14 cellular contexts compared by ENCODE assay signal in the genomic region with DNA sequence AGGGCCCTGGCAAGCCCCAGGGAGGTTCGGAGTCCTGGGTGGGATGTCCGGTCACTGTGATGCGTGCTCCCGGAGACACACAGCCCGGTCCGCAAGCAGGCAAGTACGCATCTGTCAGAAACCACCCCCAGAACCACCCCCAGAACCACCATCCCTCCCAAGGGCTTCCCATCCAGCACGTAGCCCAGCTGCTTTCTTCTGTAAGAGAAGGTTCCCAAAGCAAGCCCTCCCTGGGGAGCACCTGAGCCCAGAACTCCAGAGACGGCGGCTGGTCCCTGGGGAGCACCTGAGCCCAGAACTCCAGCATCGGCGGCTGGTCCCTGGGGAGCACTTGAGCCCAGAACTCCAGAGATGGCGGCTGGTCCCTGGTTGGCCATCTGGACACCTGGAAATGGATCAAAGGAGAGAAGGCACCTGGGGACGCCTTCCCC. TPM values are rescaled to one million over a fixed set of nuclear protein-coding genes. Genes with fewer than 3 reads are reported as not detected.
DNase-seq lines count a peak whose midpoint lies in the region; ATAC-seq and TF ChIP-seq lines count a peak whose summit lies in the region.
"Had no signal": no experiment of that assay in that cellular context is flagged by ENCODE, and none has a peak within 500 bp of the region (broad histone marks: within the 10 kb centered on the region; RNA-seq: fewer than 3 reads in every experiment).

No MANE protein-coding gene starts in this region.

- H2AFZ ChIP-seq in neural progenitor cell (replicated peaks) = no peak overlapping the region

- no peaks in the 10 kb centered on the region for H3K9me3 Mint-ChIP-seq in activated T-cell treated with anti-CD3 and anti-CD28 coated beads, Interleukin-2, amount 50 U/mL, for 4 hours
- H3K9me3 Mint-ChIP-seq in activated naive CD8-positive, alpha-beta T cell treated with anti-CD3 and anti-CD28 coated beads, Interleukin-2, amount 10 ng/mL, durations not matched to agents 7 days and 5 days = no peaks in the 10 kb centered on the region
- no peaks in the 10 kb centered on the region for H3K9me3 Mint-ChIP-seq in neural progenitor cell
- H3K9me3 Mint-ChIP-seq: activated naive CD4-positive, alpha-beta T cell treated with anti-CD3 and anti-CD28 coated beads, Interleukin-2, amount 50 U/mL, for 72 hours had no signal

- peaks cover 17% of the 10 kb centered on the region for H3K4me1 ChIP-seq in neural progenitor cell
- H3K4me1 ChIP-seq: BE2C had no signal

- H3K9ac ChIP-seq in neural progenitor cell = no peak overlapping the region

- H3K4me1 Mint-ChIP-seq in activated T-cell treated with anti-CD3 and anti-CD28 coated beads, Interleukin-2, amount 50 U/mL, for 4 hours (ENCODE audit: low read depth) = peaks cover 42% of the 10 kb centered on the region
- peaks cover 30% of the 10 kb centered on the region for H3K4me1 Mint-ChIP-seq in activated naive CD8-positive, alpha-beta T cell treated with anti-CD3 and anti-CD28 coated beads, Interleukin-2, amount 10 ng/mL, durations not matched to agents 7 days and 5 days
- H3K4me1 Mint-ChIP-seq in neural progenitor cell = peaks cover 17% of the 10 kb centered on the region

- H3F3A ChIP-seq in neural progenitor cell (ENCODE audit: low read depth) = peaks cover 7% of the 10 kb centered on the region

- H3K4me2 ChIP-seq in neural progenitor cell = no peak overlapping the region

- peak overlapping the region; percentile 96 for H3K27ac Mint-ChIP-seq in activated naive CD8-positive, alpha-beta T cell treated with anti-CD3 and anti-CD28 coated beads, Interleukin-2, amount 10 ng/mL, durations not matched to agents 7 days and 5 days
- H3K27ac Mint-ChIP-seq in neural progenitor cell = no peak overlapping the region

- H4K20me1 ChIP-seq in neural progenitor cell (ENCODE audit: low read depth) = peaks cover 17% of the 10 kb centered on the region

- H3K79me2 ChIP-seq in neural progenitor cell (ENCODE audit: low read depth) = peaks cover 17% of the 10 kb centered on the region

- H3K9me3 ChIP-seq in neural progenitor cell (ENCODE audit: low read depth) = no peaks in the 10 kb centered on the region
- H3K9me3 ChIP-seq: BE2C had no signal

- peak overlapping the region; percentile 29 for H3K4me3 Mint-ChIP-seq in activated T-cell treated with anti-CD3 and anti-CD28 coated beads, Interleukin-2, amount 50 U/mL, for 4 hours
- H3K4me3 Mint-ChIP-seq in activated naive CD8-positive, alpha-beta T cell treated with anti-CD3 and anti-CD28 coated beads, Interleukin-2, amount 10 ng/mL, durations not matched to agents 7 days and 5 days = peak overlapping the region; percentile 90
- H3K4me3 Mint-ChIP-seq in neural progenitor cell = peak overlapping the region; percentile 79

- POLR2A ChIA-PET in activated naive CD8-positive, alpha-beta T cell treated with anti-CD3 and anti-CD28 coated beads, Interleukin-2, amount 10 ng/mL, durations not matched to agents 7 days and 5 days (lab: Charles Lee) = interaction anchor here (1.0 kb wide), 1 partner anchor 10 kb away, joined by 4 read pairs; no protein-coding TSS in a partner anchor

- H3K27ac ChIP-seq in HL-60 (replicated peaks) (peak overlapping the region; percentile 100), neural progenitor cell (no peak overlapping the region)

- H3K36me3 ChIP-seq in neural progenitor cell = no peaks in the 10 kb centered on the region
- H3K36me3 ChIP-seq: BE2C had no signal

- no peak for DNase-seq in activated T-cell treated with anti-CD3 and anti-CD28 coated beads, Interleukin-2, amount 50 U/mL, for 4 hours
- DNase-seq in activated T-cell treated with anti-CD3 and anti-CD28 coated beads for 4 hours (no peak), HL-60 (ENCODE audit: low read depth in 1 of 2, low spot score in 1 of 2) (no peak), neural progenitor cell (ENCODE audit: low spot score) (no peak), dermis blood vessel endothelial cell (no peak)
- DNase-seq in activated naive CD8-positive, alpha-beta T cell treated with anti-CD3 and anti-CD28 coated beads, Interleukin-2, amount 10 ng/mL, durations not matched to agents 7 days and 5 days = no peak
- DNase-seq in activated T-cell treated with anti-CD3 and anti-CD28 coated beads, Interleukin-2, amount 50 U/mL, for 1 hour = no peak
- DNase-seq: BE2C; cerebellar nuclear complex; GDM1; stimulated activated CD4-positive, alpha-beta T cell treated with anti-CD3 and anti-CD28 coated beads, Interleukin-1b, Interleukin-23, amount 100 ng/mL, for 48 hours had no signal

- H3K36me3 Mint-ChIP-seq in activated T-cell treated with anti-CD3 and anti-CD28 coated beads, Interleukin-2, amount 50 U/mL, for 4 hours (ENCODE audit: insufficient read depth) = peaks cover 3% of the 10 kb centered on the region
- H3K36me3 Mint-ChIP-seq in activated naive CD8-positive, alpha-beta T cell treated with anti-CD3 and anti-CD28 coated beads, Interleukin-2, amount 10 ng/mL, durations not matched to agents 7 days and 5 days = peaks cover 6% of the 10 kb centered on the region
- H3K36me3 Mint-ChIP-seq in neural progenitor cell = no peaks in the 10 kb centered on the region

- no peak overlapping the region for H3K4me3 ChIP-seq in HL-60 (replicated peaks; ENCODE audit: insufficient read depth, low read length)
- H3K4me3 ChIP-seq in neural progenitor cell = no peak overlapping the region

- no peaks in the 10 kb centered on the region for H3K27me3 Mint-ChIP-seq in activated T-cell treated with anti-CD3 and anti-CD28 coated beads, Interleukin-2, amount 50 U/mL, for 4 hours (ENCODE audit: low read depth)
- no peaks in the 10 kb centered on the region for H3K27me3 Mint-ChIP-seq in activated naive CD8-positive, alpha-beta T cell treated with anti-CD3 and anti-CD28 coated beads, Interleukin-2, amount 10 ng/mL, durations not matched to agents 7 days and 5 days
- H3K27me3 Mint-ChIP-seq in neural progenitor cell (ENCODE audit: insufficient read depth, low read depth) = peaks cover 34% of the 10 kb centered on the region

- H3K27me3 ChIP-seq in HL-60 (ENCODE audit: insufficient read depth, poor library complexity, severe bottlenecking) (no peaks in the 10 kb centered on the region), neural progenitor cell (peaks cover 81% of the 10 kb centered on the region)

- TF ChIP-seq CTCF in HL-60 (IDR thresholded peaks at IDR 0.05; ENCODE audit: insufficient read depth, low read length) = no peak
- TF ChIP-seq CTCF in neural progenitor cell (IDR thresholded peaks at IDR 0.05) = no peak

- no peak for ATAC-seq in activated T-cell treated with anti-CD3 and anti-CD28 coated beads, Interleukin-2, amount 50 U/mL, for 4 hours
- no peak for ATAC-seq in activated naive CD8-positive, alpha-beta T cell treated with anti-CD3 and anti-CD28 coated beads, Interleukin-2, amount 10 ng/mL, durations not matched to agents 7 days and 5 days (ENCODE audit: low read depth)
- ATAC-seq in HG03175 (IDR thresholded peaks at IDR 0.05; ENCODE audit: unreplicated experiment) = no peak
- ATAC-seq: activated naive CD4-positive, alpha-beta T cell treated with anti-CD3 and anti-CD28 coated beads, Interleukin-2, amount 50 U/mL, for 72 hours; Panc1 had no signal

RNA-seq across cellular contexts. Expression of a gene that starts 2.6 kb away (rescaled TPM):
- total RNA-seq in activated T-cell treated with anti-CD3 and anti-CD28 coated beads, Interleukin-2, amount 50 U/mL, for 4 hours = 100 to 1,000 TPM in 2 of 3 donors, 10 to 100 TPM in 1; 95.8 to 112 (median 104) TPM
- 10 to 100 TPM; 67.1 to 67.2 TPM for total RNA-seq in activated naive CD8-positive, alpha-beta T cell treated with anti-CD3 and anti-CD28 coated beads, Interleukin-2, amount 10 ng/mL, durations not matched to agents 7 days and 5 days
- total RNA-seq in neural progenitor cell (ENCODE audit: low replicate concordance) = 7.4 and 30.6 TPM in 2 replicates
- 4.4 and 4.8 TPM in 2 replicates for total RNA-seq in dermis blood vessel endothelial cell

Comparison
In these comparisons a context has a peak if more than half of its experiments do, and no peak if none do; other contexts are left out.
1. H3K4me3 Mint-ChIP-seq: peak in every context shown above with its lines; median percentile 90 in activated naive CD8-positive, alpha-beta T cell treated with anti-CD3 and anti-CD28 coated beads, Interleukin-2, amount 10 ng/mL, durations not matched to agents 7 days and 5 days; 79 in neural progenitor cell; 29 in activated T-cell treated with anti-CD3 and anti-CD28 coated beads, Interleukin-2, amount 50 U/mL, for 4 hours.